In genomic region chr3:37867144-37867543, GRCh38 we compare ENCODE assay signal across 36 cellular contexts.
"Had no signal": no experiment of that assay in that cellular context is flagged by ENCODE, and none has a peak within 500 bp of the region (broad histone marks: within the 10 kb centered on the region; RNA-seq: fewer than 3 reads in every experiment).

No MANE protein-coding gene starts in this region.

- H3K27me3 ChIP-seq: MG63 had no signal

- DNase-seq: Karpas-422, Kasumi-1, MG63, MM.1S, MV-4-11, NCI-H1048, NCI-H1092, NCI-H1092 treated with DMSO at 0.1 percent for 48 hours, NCI-H1105, NCI-H1105 treated with DMSO at 0.1 percent for 48 hours, NCI-H1417, NCI-H1417 treated with DMSO at 0.1 percent for 48 hours, NCI-H1436, NCI-H1436 treated with DMSO at 0.1 percent for 48 hours, NCI-H146, NCI-H1694, NCI-H1694 treated with DMSO at 0.1 percent for 48 hours, NCI-H187, NCI-H187 treated with DMSO at 0.1 percent for 48 hours, NCI-H1930, NCI-H2029, NCI-H2029 treated with DMSO at 0.1 percent for 48 hours, NCI-H2081, NCI-H2081 treated with DMSO at 0.1 percent for 48 hours, NCI-H2107, NCI-H2171, NCI-H2171 treated with DMSO at 0.1 percent for 48 hours, NCI-H2227 treated with DMSO at 0.1 percent for 48 hours, NCI-H226, NCI-H345, NCI-H446, NCI-H446 treated with DMSO at 0.1 percent for 48 hours, NCI-H510A, NCI-H510A treated with DMSO at 0.1 percent for 48 hours, NCI-H524, NCI-H524 treated with DMSO at 0.1 percent for 48 hours had no signal

- H3K9me3 ChIP-seq: MG63 had no signal

- H3K36me3 ChIP-seq: MG63 had no signal

- H3K4me3 ChIP-seq: MG63 had no signal
